ENCODE assay signal across 23 cellular contexts in genomic region chr19:55668603-55669348, GRCh38. TPM values are rescaled to one million over a fixed set of nuclear protein-coding genes. Genes with fewer than 3 reads are reported as not detected.
DNase-seq lines count a peak whose midpoint lies in the region; ATAC-seq, FAIRE-seq and TF ChIP-seq lines count a peak whose summit lies in the region.
"Had no signal": no experiment of that assay in that cellular context is flagged by ENCODE, and none has a peak within 500 bp of the region (broad histone marks: within the 10 kb centered on the region; RNA-seq: fewer than 3 reads in every experiment).

No MANE protein-coding gene starts in this region.

- H3K4me1 Mint-ChIP-seq in central memory CD8-positive, alpha-beta T cell: peaks cover 29% of the 10 kb centered on the region

- no peak overlapping the region for H2AFZ ChIP-seq in HepG2 (ENCODE audit: low read length)
- H2AFZ ChIP-seq: PC-9 had no signal

- POLR2A ChIA-PET in HepG2 (lab: Yijun Ruan, JAX): interaction anchor here (0.9 to 1.0 kb wide), 2 partner anchors 14 kb away, joined by 4 to 5 read pairs; partner anchors contain the start of gene U2AF2

- FAIRE-seq in HepG2 (lab: Jason Lieb, UNC) (no peak), kidney (lab: Jason Lieb, UNC) (no peak), frontal cortex (lab: Jason Lieb, UNC) (no peak)
- FAIRE-seq: GM18507, H54 had no signal

- H3K9me3 ChIP-seq in HepG2 (ENCODE audit: low read length) (no peaks in the 10 kb centered on the region), right lobe of liver (no peaks in the 10 kb centered on the region), kidney (ENCODE audit: control insufficient read depth in 1 of 2, low read length in 2 of 2) (no peaks in the 10 kb centered on the region)

- H3K27ac Mint-ChIP-seq in central memory CD8-positive, alpha-beta T cell (ENCODE audit: low read depth): peak overlapping the region; percentile 46

- no peaks in the 10 kb centered on the region for H3K27me3 Mint-ChIP-seq in central memory CD8-positive, alpha-beta T cell

- H3K4me1 ChIP-seq in HepG2 (ENCODE audit: insufficient read depth, low read length) (peaks cover 18% of the 10 kb centered on the region), right lobe of liver (no peaks in the 10 kb centered on the region), kidney (ENCODE audit: control insufficient read depth in 1 of 2, insufficient read depth in 1 of 2, low read depth in 1 of 2, low read length in 2 of 2) (peaks cover 6 to 8% of the 10 kb centered on the region in 2 donors)

- ATAC-seq in HepG2: no peak
- no peak for ATAC-seq in right lobe of liver
- no peak for ATAC-seq in central memory CD8-positive, alpha-beta T cell (replicated peaks; ENCODE audit: extremely low read depth, poor library complexity, severe bottlenecking)

- peaks cover 59% of the 10 kb centered on the region for H4K20me1 ChIP-seq in HepG2 (ENCODE audit: insufficient read depth, low read length)

- no peaks in the 10 kb centered on the region for H3K9me3 Mint-ChIP-seq in central memory CD8-positive, alpha-beta T cell

- no peak overlapping the region for H3K27ac ChIP-seq in HepG2 (ENCODE audit: extremely low read length, insufficient read depth, low read length)
- H3K27ac ChIP-seq in right lobe of liver: no peak overlapping the region
- no peak overlapping the region for H3K27ac ChIP-seq in kidney (ENCODE audit: low read depth in 2 of 2, low read length in 2 of 2)
- H3K27ac ChIP-seq: PC-9 had no signal

- BruUV-seq in HepG2 (replicated peaks; lab: Mats Ljungman, UMichigan): no TSS peak

- DNase-seq in HepG2 (ENCODE audit: low spot score) (no peak), right lobe of liver (no peak), kidney (peak; percentile 67), NCI-H2107 treated with DMSO at 0.1 percent for 48 hours (lab: John Stamatoyannopoulos, UW; ENCODE audit: unreplicated experiment) (no peak), NCI-H1105 treated with DMSO at 0.1 percent for 48 hours (lab: John Stamatoyannopoulos, UW) (no peak), frontal cortex (ENCODE audit: low spot score in 2 of 2) (no peak)
- DNase-seq in central memory CD8-positive, alpha-beta T cell (ENCODE audit: low spot score in 2 of 2): no peak
- DNase-seq: 8988T, ACHN, DMS153, DND-41, KBM-7, MV-4-11, NCI-H1105, NCI-H146, NCI-H2029, NCI-H446 treated with DMSO at 0.1 percent for 48 hours, NCI-H526 treated with DMSO at 0.1 percent for 48 hours, RPMI8226, SHP77 had no signal

- H3K4me3 ChIP-seq in HepG2 (replicated peaks in 1 of 3; ENCODE audit: insufficient read depth in 1 of 3, low read depth in 2 of 3, low read length in 3 of 3) (no peak overlapping the region), right lobe of liver (no peak overlapping the region), kidney (ENCODE audit: low read length in 2 of 2) (no peak overlapping the region)
- H3K4me3 ChIP-seq: PC-9 had no signal

- peaks cover 74% of the 10 kb centered on the region for H3K36me3 Mint-ChIP-seq in central memory CD8-positive, alpha-beta T cell (ENCODE audit: insufficient read depth)

- TF ChIP-seq RAD21 in HepG2 (CRISPR knock-in tag; IDR thresholded peaks at IDR 0.05): no peak

- TF ChIP-seq POLR2A in HepG2 (IDR thresholded peaks at IDR 0.05; ENCODE audit: insufficient read depth in 1 of 2, low read depth in 2 of 2, low read length in 2 of 2) (no peak), right lobe of liver (IDR thresholded peaks at IDR 0.05) (no peak)

- in situ Hi-C loops in HepG2 (cut with HindIII; ENCODE audit: extremely low pct_ligation_motif_present, low pct_unique_long_range_greater_than_20kb): no loop called here

- H3K79me2 ChIP-seq in HepG2 (ENCODE audit: insufficient read depth, low read length): peaks cover 54% of the 10 kb centered on the region

- H3K4me2 ChIP-seq in HepG2 (ENCODE audit: low read depth, low read length): no peak overlapping the region

- peaks cover 48 to 74% of the 10 kb centered on the region in 2 experiments for H3K36me3 ChIP-seq in HepG2 (replicated peaks in 1 of 2; ENCODE audit: control insufficient read depth in 1 of 2, insufficient read depth in 2 of 2, low read length in 2 of 2)
- H3K36me3 ChIP-seq in right lobe of liver: peaks cover 14 to 76% (median 29%) of the 10 kb centered on the region in 4 donors
- H3K36me3 ChIP-seq in kidney (ENCODE audit: control insufficient read depth in 1 of 2, insufficient read depth in 2 of 2, low read length in 2 of 2): peaks cover 37 to 59% of the 10 kb centered on the region in 2 donors

- intact Hi-C loops in HepG2 (cut with micrococcal nuclease; ENCODE audit: unreplicated experiment) (no loop called here), right lobe of liver (cut with DNase I) (no loop called here), kidney (cut with DNase I) (no loop called here)

- 93% methylated on average over 18 of the region's 30 CpGs for WGBS in HepG2 (ENCODE audit: low lambda C conversion rate)
- WGBS in right lobe of liver (ENCODE audit: insufficient coverage, low coverage, low lambda C conversion rate, missing lambda C conversion rate): 85% methylated on average over 4 of the region's 30 CpGs

- H3K4me3 Mint-ChIP-seq in central memory CD8-positive, alpha-beta T cell: no peak overlapping the region

- H3K27me3 ChIP-seq in HepG2 (ENCODE audit: control insufficient read depth in 1 of 2, insufficient read depth in 2 of 2, low read length in 2 of 2) (no peaks in the 10 kb centered on the region), right lobe of liver (no peaks in the 10 kb centered on the region)

- CTCF ChIA-PET in HepG2 (lab: Yijun Ruan, JAX; ENCODE audit: low intra/inter-chr PET ratio, low total read pairs): no interaction called here

- TF ChIP-seq CTCF in HepG2 (CRISPR knock-in tag; IDR thresholded peaks at IDR 0.05) (no peak), right lobe of liver (IDR thresholded peaks at IDR 0.05) (no peak), kidney (IDR thresholded peaks at IDR 0.05; ENCODE audit: borderline replicate concordance, extremely low read depth, insufficient read depth) (no peak)

- TF ChIP-seq EP300 in HepG2 (IDR thresholded peaks at IDR 0.05; ENCODE audit: low read depth in 2 of 2, low read length in 2 of 2): no peak
- TF ChIP-seq EP300 in HepG2 (CRISPR knock-in tag; IDR thresholded peaks at IDR 0.05; ENCODE audit: borderline replicate concordance): no peak

- H3K9ac ChIP-seq in HepG2 (ENCODE audit: insufficient read depth, low read depth, low read length) (no peak overlapping the region), kidney (ENCODE audit: low read length in 2 of 2) (no peak overlapping the region)

RNA-seq across cellular contexts. Expression of gene EPN1, which starts 6.2 kb away (rescaled TPM):
- total RNA-seq in HepG2 (2016; rRNA removed; fragmentation: Illumina TruSeq; extraction: Trizol) (28.9 and 32.6 TPM in 2 replicates), right lobe of liver (100 to 1,000 TPM in 5 of 6 experiments, 10 to 100 TPM in 1; 88.9 to 162 (median 107) TPM), kidney (145 TPM), frontal cortex (16.7 TPM)
- total RNA-seq in HepG2 (2016; cell fraction: cytosol; rRNA removed; fragmentation: Illumina TruSeq; extraction: Trizol; ENCODE audit: low read depth): 52.8 and 53.7 TPM in 2 replicates
- total RNA-seq in HepG2 (2016; cell fraction: insoluble cytoplasmic fraction; rRNA removed; fragmentation: Illumina TruSeq; extraction: Trizol): 25.9 and 29.9 TPM in 2 replicates
- total RNA-seq in HepG2 (2016; cell fraction: membrane; rRNA removed; fragmentation: Illumina TruSeq; extraction: Trizol): 128 and 129 TPM in 2 replicates
- 16.4 and 20.8 TPM in 2 replicates for total RNA-seq in HepG2 (2016; cell fraction: nucleus; rRNA removed; fragmentation: Illumina TruSeq; extraction: Trizol)
- polyA plus RNA-seq in HepG2 (2011; rRNA removed) (31.7 and 43.7 TPM in 2 replicates), kidney (ENCODE audit: insufficient read depth, low read depth, low replicate concordance) (138 TPM)
- polyA plus RNA-seq in HepG2 (2011; cell fraction: cytosol; rRNA removed): 46.0 and 71.9 TPM in 2 replicates
- 59.6 and 61.3 TPM in 2 replicates for polyA plus RNA-seq in HepG2 (2011; cell fraction: nucleus; rRNA removed)
- 69.9 and 79.8 TPM in 2 replicates for polyA plus RNA-seq in HepG2 (2012)
- polyA plus RNA-seq in HepG2 (2016; cell fraction: cytosol; fragmentation: Illumina TruSeq; extraction: Trizol; ENCODE audit: low read depth): 193 and 205 TPM in 2 replicates
- polyA plus RNA-seq in HepG2 (2016; cell fraction: insoluble cytoplasmic fraction; fragmentation: Illumina TruSeq; extraction: Trizol; ENCODE audit: low read depth): 64.3 and 84.2 TPM in 2 replicates
- polyA plus RNA-seq in HepG2 (2016; cell fraction: membrane; fragmentation: Illumina TruSeq; extraction: Trizol; ENCODE audit: low read depth): 245 and 288 TPM in 2 replicates
- polyA plus RNA-seq in HepG2 (2016; cell fraction: nucleus; fragmentation: Illumina TruSeq; extraction: Trizol; ENCODE audit: insufficient read depth, low read depth): 57.0 and 57.7 TPM in 2 replicates
- 37.6 and 70.9 TPM in 2 replicates for polyA minus RNA-seq in HepG2 (2011; rRNA and poly(A)+ RNA removed; ENCODE audit: low replicate concordance)
- 66.7 and 69.6 TPM in 2 replicates for polyA minus RNA-seq in HepG2 (2011; cell fraction: cytosol; rRNA and poly(A)+ RNA removed)
- polyA minus RNA-seq in HepG2 (2011; cell fraction: nucleus; rRNA and poly(A)+ RNA removed): 14.3 and 14.4 TPM in 2 replicates

RNA-seq across cellular contexts. Expression of gene U2AF2, which starts 13.9 kb away (rescaled TPM):
- total RNA-seq in HepG2 (2016; rRNA removed; fragmentation: Illumina TruSeq; extraction: Trizol): 124 and 127 TPM in 2 replicates
- total RNA-seq in HepG2 (2016; cell fraction: cytosol; rRNA removed; fragmentation: Illumina TruSeq; extraction: Trizol; ENCODE audit: low read depth): 22.0 and 23.9 TPM in 2 replicates
- total RNA-seq in HepG2 (2016; cell fraction: insoluble cytoplasmic fraction; rRNA removed; fragmentation: Illumina TruSeq; extraction: Trizol): 117 and 129 TPM in 2 replicates
- total RNA-seq in HepG2 (2016; cell fraction: membrane; rRNA removed; fragmentation: Illumina TruSeq; extraction: Trizol): 34.1 and 39.9 TPM in 2 replicates
- 67.4 and 78.0 TPM in 2 replicates for total RNA-seq in HepG2 (2016; cell fraction: nucleus; rRNA removed; fragmentation: Illumina TruSeq; extraction: Trizol)
- polyA plus RNA-seq in HepG2 (2011; rRNA removed): 84.3 and 116 TPM in 2 replicates
- polyA plus RNA-seq in HepG2 (2011; cell fraction: cytosol; rRNA removed): 64.9 and 87.3 TPM in 2 replicates
- polyA plus RNA-seq in HepG2 (2011; cell fraction: nucleus; rRNA removed): 388 and 484 TPM in 2 replicates
- 86.8 and 111 TPM in 2 replicates for polyA plus RNA-seq in HepG2 (2012)
- polyA plus RNA-seq in HepG2 (2016; cell fraction: cytosol; fragmentation: Illumina TruSeq; extraction: Trizol; ENCODE audit: low read depth): 10.3 TPM in 2 replicates
- polyA plus RNA-seq in HepG2 (2016; cell fraction: insoluble cytoplasmic fraction; fragmentation: Illumina TruSeq; extraction: Trizol; ENCODE audit: low read depth): 146 and 162 TPM in 2 replicates
- polyA plus RNA-seq in HepG2 (2016; cell fraction: membrane; fragmentation: Illumina TruSeq; extraction: Trizol; ENCODE audit: low read depth): 21.2 and 21.5 TPM in 2 replicates
- 178 and 182 TPM in 2 replicates for polyA plus RNA-seq in HepG2 (2016; cell fraction: nucleus; fragmentation: Illumina TruSeq; extraction: Trizol; ENCODE audit: insufficient read depth, low read depth)
- polyA minus RNA-seq in HepG2 (2011; rRNA and poly(A)+ RNA removed; ENCODE audit: low replicate concordance): 124 and 144 TPM in 2 replicates
- polyA minus RNA-seq in HepG2 (2011; cell fraction: cytosol; rRNA and poly(A)+ RNA removed): 41.7 and 55.9 TPM in 2 replicates
- 60.4 and 76.0 TPM in 2 replicates for polyA minus RNA-seq in HepG2 (2011; cell fraction: nucleus; rRNA and poly(A)+ RNA removed)
- total RNA-seq in right lobe of liver: 10 to 100 TPM; 55.1 to 75.6 (median 63.5) TPM
- 161 TPM for total RNA-seq in kidney
- 54.8 TPM for polyA plus RNA-seq in kidney (ENCODE audit: insufficient read depth, low read depth, low replicate concordance)
- 70.1 TPM for total RNA-seq in frontal cortex

RNA-seq across cellular contexts. Expression of gene CCDC106, which starts 20.8 kb away (rescaled TPM):
- total RNA-seq in HepG2 (2016; rRNA removed; fragmentation: Illumina TruSeq; extraction: Trizol) (7.0 and 8.8 TPM in 2 replicates), right lobe of liver (10 to 100 TPM in 3 of 6 experiments, 1 to 10 TPM in 3; 6.1 to 19.7 (median 9.8) TPM), kidney (22.7 TPM), frontal cortex (9.4 TPM)
- total RNA-seq in HepG2 (2016; cell fraction: cytosol; rRNA removed; fragmentation: Illumina TruSeq; extraction: Trizol; ENCODE audit: low read depth): 10.8 and 12.3 TPM in 2 replicates
- 4.5 and 9.6 TPM in 2 replicates for total RNA-seq in HepG2 (2016; cell fraction: insoluble cytoplasmic fraction; rRNA removed; fragmentation: Illumina TruSeq; extraction: Trizol)
- 15.2 and 19.5 TPM in 2 replicates for total RNA-seq in HepG2 (2016; cell fraction: membrane; rRNA removed; fragmentation: Illumina TruSeq; extraction: Trizol)
- 4.3 and 4.4 TPM in 2 replicates for total RNA-seq in HepG2 (2016; cell fraction: nucleus; rRNA removed; fragmentation: Illumina TruSeq; extraction: Trizol)
- polyA plus RNA-seq in HepG2 (2011; rRNA removed) (4.7 and 6.2 TPM in 2 replicates), kidney (ENCODE audit: insufficient read depth, low read depth, low replicate concordance) (51.9 TPM)
- polyA plus RNA-seq in HepG2 (2011; cell fraction: cytosol; rRNA removed): 3.2 and 6.1 TPM in 2 replicates
- polyA plus RNA-seq in HepG2 (2011; cell fraction: nucleus; rRNA removed): 12.9 and 13.3 TPM in 2 replicates
- 4.6 and 4.9 TPM in 2 replicates for polyA plus RNA-seq in HepG2 (2012)
- 17.8 and 22.3 TPM in 2 replicates for polyA plus RNA-seq in HepG2 (2016; cell fraction: cytosol; fragmentation: Illumina TruSeq; extraction: Trizol; ENCODE audit: low read depth)
- 10.6 and 16.4 TPM in 2 replicates for polyA plus RNA-seq in HepG2 (2016; cell fraction: insoluble cytoplasmic fraction; fragmentation: Illumina TruSeq; extraction: Trizol; ENCODE audit: low read depth)
- 23.8 and 25.2 TPM in 2 replicates for polyA plus RNA-seq in HepG2 (2016; cell fraction: membrane; fragmentation: Illumina TruSeq; extraction: Trizol; ENCODE audit: low read depth)
- polyA plus RNA-seq in HepG2 (2016; cell fraction: nucleus; fragmentation: Illumina TruSeq; extraction: Trizol; ENCODE audit: insufficient read depth, low read depth): 20.2 and 22.7 TPM in 2 replicates
- polyA minus RNA-seq in HepG2 (2011; rRNA and poly(A)+ RNA removed; ENCODE audit: low replicate concordance): 4.4 and 6.2 TPM in 2 replicates
- polyA minus RNA-seq in HepG2 (2011; cell fraction: cytosol; rRNA and poly(A)+ RNA removed): 1.8 and 3.4 TPM in 2 replicates
- 2.2 and 3.9 TPM in 2 replicates for polyA minus RNA-seq in HepG2 (2011; cell fraction: nucleus; rRNA and poly(A)+ RNA removed)

RNA-seq across cellular contexts. Expression of gene ZNF581, which starts 25.3 kb away (rescaled TPM):
- total RNA-seq in HepG2 (2016; rRNA removed; fragmentation: Illumina TruSeq; extraction: Trizol): 18.4 and 19.6 TPM in 2 replicates
- total RNA-seq in HepG2 (2016; cell fraction: cytosol; rRNA removed; fragmentation: Illumina TruSeq; extraction: Trizol; ENCODE audit: low read depth): 34.0 and 35.7 TPM in 2 replicates
- 17.7 and 20.9 TPM in 2 replicates for total RNA-seq in HepG2 (2016; cell fraction: insoluble cytoplasmic fraction; rRNA removed; fragmentation: Illumina TruSeq; extraction: Trizol)
- 38.4 and 42.1 TPM in 2 replicates for total RNA-seq in HepG2 (2016; cell fraction: membrane; rRNA removed; fragmentation: Illumina TruSeq; extraction: Trizol)
- total RNA-seq in HepG2 (2016; cell fraction: nucleus; rRNA removed; fragmentation: Illumina TruSeq; extraction: Trizol): 10.8 and 12.4 TPM in 2 replicates
- polyA plus RNA-seq in HepG2 (2011; rRNA removed): 49.5 and 52.6 TPM in 2 replicates
- polyA plus RNA-seq in HepG2 (2011; cell fraction: cytosol; rRNA removed): 38.8 and 63.7 TPM in 2 replicates
- polyA plus RNA-seq in HepG2 (2011; cell fraction: nucleus; rRNA removed): 31.7 and 33.0 TPM in 2 replicates
- polyA plus RNA-seq in HepG2 (2012): 36.3 and 55.4 TPM in 2 replicates
- 26.5 and 29.6 TPM in 2 replicates for polyA plus RNA-seq in HepG2 (2016; cell fraction: cytosol; fragmentation: Illumina TruSeq; extraction: Trizol; ENCODE audit: low read depth)
- 17.0 and 19.4 TPM in 2 replicates for polyA plus RNA-seq in HepG2 (2016; cell fraction: insoluble cytoplasmic fraction; fragmentation: Illumina TruSeq; extraction: Trizol; ENCODE audit: low read depth)
- polyA plus RNA-seq in HepG2 (2016; cell fraction: membrane; fragmentation: Illumina TruSeq; extraction: Trizol; ENCODE audit: low read depth): 31.3 and 37.7 TPM in 2 replicates
- polyA plus RNA-seq in HepG2 (2016; cell fraction: nucleus; fragmentation: Illumina TruSeq; extraction: Trizol; ENCODE audit: insufficient read depth, low read depth): 21.8 and 23.7 TPM in 2 replicates
- 18.8 and 71.6 TPM in 2 replicates for polyA minus RNA-seq in HepG2 (2011; rRNA and poly(A)+ RNA removed; ENCODE audit: low replicate concordance)
- polyA minus RNA-seq in HepG2 (2011; cell fraction: cytosol; rRNA and poly(A)+ RNA removed): 32.7 and 49.8 TPM in 2 replicates
- polyA minus RNA-seq in HepG2 (2011; cell fraction: nucleus; rRNA and poly(A)+ RNA removed): 8.4 and 9.6 TPM in 2 replicates
- 1 to 10 TPM; 2.7 to 7.3 (median 5.1) TPM for total RNA-seq in right lobe of liver
- 23.6 TPM for total RNA-seq in kidney
- polyA plus RNA-seq in kidney (ENCODE audit: insufficient read depth, low read depth, low replicate concordance): 22.0 TPM
- total RNA-seq in frontal cortex: 6.5 TPM

RNA-seq across cellular contexts. Expression of gene ZNF580, which starts 28.0 kb away (rescaled TPM):
- total RNA-seq in HepG2 (2016; rRNA removed; fragmentation: Illumina TruSeq; extraction: Trizol): 3.0 and 4.4 TPM in 2 replicates
- 4.9 and 7.2 TPM in 2 replicates for total RNA-seq in HepG2 (2016; cell fraction: cytosol; rRNA removed; fragmentation: Illumina TruSeq; extraction: Trizol; ENCODE audit: low read depth)
- total RNA-seq in HepG2 (2016; cell fraction: insoluble cytoplasmic fraction; rRNA removed; fragmentation: Illumina TruSeq; extraction: Trizol): 1.4 and 3.8 TPM in 2 replicates
- total RNA-seq in HepG2 (2016; cell fraction: membrane; rRNA removed; fragmentation: Illumina TruSeq; extraction: Trizol): 6.2 and 8.6 TPM in 2 replicates
- 3.4 and 4.3 TPM in 2 replicates for total RNA-seq in HepG2 (2016; cell fraction: nucleus; rRNA removed; fragmentation: Illumina TruSeq; extraction: Trizol)
- 6.0 and 7.0 TPM in 2 replicates for polyA plus RNA-seq in HepG2 (2011; rRNA removed)
- 4.7 and 7.3 TPM in 2 replicates for polyA plus RNA-seq in HepG2 (2011; cell fraction: cytosol; rRNA removed)
- polyA plus RNA-seq in HepG2 (2011; cell fraction: nucleus; rRNA removed): 27.6 and 35.1 TPM in 2 replicates
- 18.9 and 26.2 TPM in 2 replicates for polyA plus RNA-seq in HepG2 (2012)
- polyA plus RNA-seq in HepG2 (2016; cell fraction: cytosol; fragmentation: Illumina TruSeq; extraction: Trizol; ENCODE audit: low read depth): 32.0 and 36.6 TPM in 2 replicates
- polyA plus RNA-seq in HepG2 (2016; cell fraction: insoluble cytoplasmic fraction; fragmentation: Illumina TruSeq; extraction: Trizol; ENCODE audit: low read depth): 11.3 and 16.8 TPM in 2 replicates
- polyA plus RNA-seq in HepG2 (2016; cell fraction: membrane; fragmentation: Illumina TruSeq; extraction: Trizol; ENCODE audit: low read depth): 30.4 and 35.3 TPM in 2 replicates
- 20.0 and 25.7 TPM in 2 replicates for polyA plus RNA-seq in HepG2 (2016; cell fraction: nucleus; fragmentation: Illumina TruSeq; extraction: Trizol; ENCODE audit: insufficient read depth, low read depth)
- polyA minus RNA-seq in HepG2 (2011; rRNA and poly(A)+ RNA removed; ENCODE audit: low replicate concordance): 7.9 and 9.8 TPM in 2 replicates
- 8.1 and 9.1 TPM in 2 replicates for polyA minus RNA-seq in HepG2 (2011; cell fraction: cytosol; rRNA and poly(A)+ RNA removed)
- 7.1 and 8.8 TPM in 2 replicates for polyA minus RNA-seq in HepG2 (2011; cell fraction: nucleus; rRNA and poly(A)+ RNA removed)
- total RNA-seq in right lobe of liver: 10 to 100 TPM in 1 of 6 experiments, 1 to 10 TPM in 5; 5.4 to 11.6 (median 6.5) TPM
- total RNA-seq in kidney: 56.8 TPM
- 47.0 TPM for polyA plus RNA-seq in kidney (ENCODE audit: insufficient read depth, low read depth, low replicate concordance)
- 2.4 TPM for total RNA-seq in frontal cortex
